Comparison of ENCODE assay signal across 8 cellular contexts in genomic region chr13:102299366-102299765, GRCh38.
"Had no signal": no experiment of that assay in that cellular context is flagged by ENCODE, and none has a peak within 500 bp of the region (broad histone marks: within the 10 kb centered on the region; RNA-seq: fewer than 3 reads in every experiment).

No MANE protein-coding gene starts in this region.

- FAIRE-seq: H54, HTR-8/SVneo, K562 had no signal

- H3K9ac ChIP-seq: GM23248 had no signal

- DNase-seq: GM23248, GOT3, H9, HCEC 1CT, IMR-90 had no signal

- H3K4me3 ChIP-seq: GM23248, K562 had no signal

- H3K27ac ChIP-seq: GM23248 had no signal

- H2AFZ ChIP-seq: GM23248 had no signal
